In genomic region chr12:6273209-6273928, GRCh38 we compare ENCODE assay signal across 14 cellular contexts. TPM values are rescaled to one million over a fixed set of nuclear protein-coding genes. Genes with fewer than 3 reads are reported as not detected.
DNase-seq lines count a peak whose midpoint lies in the region; TF ChIP-seq lines count a peak whose summit lies in the region.
"Had no signal": no experiment of that assay in that cellular context is flagged by ENCODE, and none has a peak within 500 bp of the region (broad histone marks: within the 10 kb centered on the region; RNA-seq: fewer than 3 reads in every experiment).

No MANE protein-coding gene starts in this region.

- TF ChIP-seq CTCF in Calu3 (IDR thresholded peaks at IDR 0.05; ENCODE audit: unreplicated experiment) (no peak), epithelial cell of proximal tubule (conservative IDR thresholded peaks at IDR 0.05; ENCODE audit: low read depth, low read length) (peak; percentile 10), parathyroid adenoma (IDR thresholded peaks at IDR 0.05) (peak; percentile 25), glutamatergic neuron (IDR thresholded peaks at IDR 0.05; ENCODE audit: partially characterized antibody, unreplicated experiment) (no peak), BE2C (IDR thresholded peaks at IDR 0.05; ENCODE audit: low read depth, low read length) (no peak)

- intact Hi-C loops in Calu3 (cut with micrococcal nuclease; ENCODE audit: unreplicated experiment), result no loop called here

- H2AFZ ChIP-seq in parathyroid adenoma, result peak overlapping the region; percentile 36

- H3K27ac Mint-ChIP-seq in Calu3 (ENCODE audit: unreplicated experiment), result peak overlapping the region; percentile 81
- H3K27ac Mint-ChIP-seq in glutamatergic neuron (ENCODE audit: unreplicated experiment), result no peak overlapping the region
- H3K27ac Mint-ChIP-seq: stimulated activated naive CD8-positive, alpha-beta T cell treated with anti-CD3 and anti-CD28 coated beads, Interleukin-15, amount 100 ng/mL, for 72 hours had no signal

- no peaks in the 10 kb centered on the region for H3K9me3 Mint-ChIP-seq in Calu3 (ENCODE audit: low read depth, unreplicated experiment)
- peaks cover 2% of the 10 kb centered on the region for H3K9me3 Mint-ChIP-seq in glutamatergic neuron (ENCODE audit: unreplicated experiment)
- H3K9me3 Mint-ChIP-seq: stimulated activated naive CD8-positive, alpha-beta T cell treated with anti-CD3 and anti-CD28 coated beads, Interleukin-15, amount 100 ng/mL, for 72 hours had no signal

- CTCF ChIA-PET in Calu3 (lab: Charles Lee), result interaction anchor here (1.2 to 1.4 kb wide), 2 partner anchors 72 to 78 kb away, joined by 5 to 9 read pairs; no protein-coding TSS in a partner anchor

- no peaks in the 10 kb centered on the region for H3K36me3 ChIP-seq in NT2/D1 (ENCODE audit: insufficient read depth, insufficient read length, low read length)
- H3K36me3 ChIP-seq in parathyroid adenoma (ENCODE audit: control insufficient read depth, insufficient read depth, low read length), result no peaks in the 10 kb centered on the region
- no peaks in the 10 kb centered on the region for H3K36me3 ChIP-seq in BE2C

- peaks cover 44% of the 10 kb centered on the region for H3K4me1 ChIP-seq in NT2/D1 (ENCODE audit: insufficient read depth, insufficient read length)
- peaks cover 66% of the 10 kb centered on the region for H3K4me1 ChIP-seq in parathyroid adenoma
- peaks cover 21% of the 10 kb centered on the region for H3K4me1 ChIP-seq in BE2C

- H3K27me3 ChIP-seq in NT2/D1 (ENCODE audit: insufficient read depth, insufficient read length) (no peaks in the 10 kb centered on the region), parathyroid adenoma (ENCODE audit: control insufficient read depth, insufficient read depth, low read length) (no peaks in the 10 kb centered on the region), BE2C (no peaks in the 10 kb centered on the region)

- H3K4me3 Mint-ChIP-seq in Calu3 (ENCODE audit: low read depth, unreplicated experiment), result peak overlapping the region; percentile 16
- no peak overlapping the region for H3K4me3 Mint-ChIP-seq in glutamatergic neuron (ENCODE audit: unreplicated experiment)
- H3K4me3 Mint-ChIP-seq: stimulated activated naive CD8-positive, alpha-beta T cell treated with anti-CD3 and anti-CD28 coated beads, Interleukin-15, amount 100 ng/mL, for 72 hours had no signal

- H3K27ac ChIP-seq in parathyroid adenoma, result peak overlapping the region; percentile 99

- DNase-seq in Calu3 (no peak), NT2/D1 (ENCODE audit: low read depth, low spot score) (no peak), epithelial cell of proximal tubule (ENCODE audit: low read depth) (no peak), NCI-H2227 (lab: John Stamatoyannopoulos, UW; ENCODE audit: unreplicated experiment) (no peak), glutamatergic neuron (no peak), UCSD-AML1 (lab: John Stamatoyannopoulos, UW; ENCODE audit: unreplicated experiment) (no peak), BE2C (no peak)
- DNase-seq: activated CD4-positive, CD25-positive, alpha-beta regulatory T cell; activated naive CD4-positive, alpha-beta T cell; AML-193; cortex of kidney; SHP77 had no signal

- H3K36me3 Mint-ChIP-seq in Calu3 (ENCODE audit: insufficient read depth, unreplicated experiment), result peaks cover 13% of the 10 kb centered on the region
- H3K36me3 Mint-ChIP-seq in glutamatergic neuron (ENCODE audit: unreplicated experiment), result no peaks in the 10 kb centered on the region

- peak overlapping the region; percentile 74 for H3K9ac ChIP-seq in NT2/D1 (ENCODE audit: insufficient read length, low read depth)
- peak overlapping the region; percentile 48 for H3K9ac ChIP-seq in parathyroid adenoma

- no peaks in the 10 kb centered on the region for H3K9me3 ChIP-seq in NT2/D1 (ENCODE audit: insufficient read depth, low read length)
- H3K9me3 ChIP-seq in parathyroid adenoma (ENCODE audit: control insufficient read depth, low read length), result no peaks in the 10 kb centered on the region
- no peaks in the 10 kb centered on the region for H3K9me3 ChIP-seq in BE2C

- no peaks in the 10 kb centered on the region for H3K79me2 ChIP-seq in parathyroid adenoma

- H3K4me3 ChIP-seq in NT2/D1 (ENCODE audit: insufficient read length, low read depth), result no peak overlapping the region
- H3K4me3 ChIP-seq in epithelial cell of proximal tubule (ENCODE audit: low read depth, low read length), result no peak overlapping the region
- H3K4me3 ChIP-seq in parathyroid adenoma (ENCODE audit: low read depth, low read length), result peak overlapping the region; percentile 20
- no peak overlapping the region for H3K4me3 ChIP-seq in BE2C (ENCODE audit: low read depth, low read length)

- H3K4me2 ChIP-seq in parathyroid adenoma (ENCODE audit: low read length), result peak overlapping the region; percentile 46

- peaks cover 39% of the 10 kb centered on the region for H3K4me1 Mint-ChIP-seq in Calu3 (ENCODE audit: low read depth, unreplicated experiment)
- H3K4me1 Mint-ChIP-seq in glutamatergic neuron (ENCODE audit: low read depth, unreplicated experiment), result no peaks in the 10 kb centered on the region

- no TSS peak for BruUV-seq in Calu3 (replicated peaks; lab: Mats Ljungman, UMichigan)

- no peaks in the 10 kb centered on the region for H3K27me3 Mint-ChIP-seq in Calu3 (ENCODE audit: unreplicated experiment)
- H3K27me3 Mint-ChIP-seq in glutamatergic neuron (ENCODE audit: unreplicated experiment), result peaks cover 7% of the 10 kb centered on the region

RNA-seq across cellular contexts. Expression of gene PLEKHG6, which starts 37.1 kb away (rescaled TPM):
- total RNA-seq in Calu3 (2022) (25.1 and 32.3 TPM in 2 replicates), epithelial cell of proximal tubule (3.5 and 9.6 TPM in 2 replicates), glutamatergic neuron (ENCODE audit: unreplicated experiment) (not detected)
- polyA plus RNA-seq in BE2C (2012; ENCODE audit: insufficient read depth, insufficient read length, low read depth), result 0.23 TPM

Comparison
In these comparisons a context has a peak if more than half of its experiments do, and no peak if none do; other contexts are left out.
1. CTCF ChIP-seq: peak in epithelial cell of proximal tubule (single experiment) and parathyroid adenoma (single experiment); none in Calu3 (single experiment), glutamatergic neuron (single experiment) and BE2C (single experiment).